In genomic region chr21:42258150-42258884, GRCh38 we compare ENCODE assay signal across 8 cellular contexts. TPM values are rescaled to one million over a fixed set of nuclear protein-coding genes. Genes with fewer than 3 reads are reported as not detected.
DNase-seq lines count a peak whose midpoint lies in the region; TF ChIP-seq lines count a peak whose summit lies in the region.

No MANE protein-coding gene starts in this region.

- H3K27me3 ChIP-seq in mammary epithelial cell (ENCODE audit: insufficient read depth, low read length), result no peaks in the 10 kb centered on the region
- H3K27me3 ChIP-seq in kidney epithelial cell (ENCODE audit: control insufficient read depth, insufficient read depth, low read length), result peaks cover 17% of the 10 kb centered on the region

- H3K4me2 ChIP-seq in mammary epithelial cell (ENCODE audit: insufficient read depth, low read depth, low read length), result no peak overlapping the region

- dilution Hi-C loops in mammary epithelial cell (cut with HindIII; ENCODE audit: low sequenced_read_pairs), result loop anchor here (5.0 kb wide), 1 partner anchor 54 kb away; no protein-coding TSS in a partner anchor

- in situ Hi-C loops in mammary epithelial cell (cut with MboI; ENCODE audit: low sequenced_read_pairs in 2 of 2), result loop anchor here in 1 of 2 donors (10.0 kb wide), 1 partner anchor 104 kb away; no protein-coding TSS in a partner anchor

- H3K9ac ChIP-seq in mammary epithelial cell (ENCODE audit: insufficient read depth, low read length), result no peak overlapping the region

- DNase-seq in AG09309 (ENCODE audit: low read depth) (no peak), GM19240 (ENCODE audit: insufficient read length, low spot score) (peak; percentile 97), NCI-H1694 treated with DMSO at 0.1 percent for 48 hours (lab: John Stamatoyannopoulos, UW) (peak; percentile 75), mammary epithelial cell (peak; percentile 31), kidney epithelial cell (ENCODE audit: low read depth) (no peak), middle frontal gyrus (ENCODE audit: extremely low spot score, low spot score) (no peak)
- peak; percentile 57 to 78 (median 66) for DNase-seq in activated CD4-positive, CD25-positive, alpha-beta regulatory T cell (lab: John Stamatoyannopoulos, UW)
- DNase-seq in stimulated activated CD4-positive, alpha-beta T cell treated with anti-CD3 and anti-CD28 coated beads, Interleukin-2, amount 100 ng/mL, for 48 hours, result peak; percentile 79 to 84

- H3K36me3 ChIP-seq in mammary epithelial cell (ENCODE audit: insufficient read depth, low read length) (no peaks in the 10 kb centered on the region), kidney epithelial cell (ENCODE audit: control insufficient read depth, insufficient read depth, low read length) (no peaks in the 10 kb centered on the region)

- TF ChIP-seq CTCF in AG09309 (IDR thresholded peaks at IDR 0.05; ENCODE audit: control insufficient read depth, insufficient read depth, low read depth, low read length, missing control alignments) (peak; percentile 78), mammary epithelial cell (conservative IDR thresholded peaks at IDR 0.05 in 1 of 2, IDR thresholded peaks at IDR 0.05 in 1 of 2; ENCODE audit: extremely low read depth in 1 of 2, insufficient read depth in 1 of 2, low read depth in 1 of 2, low read length in 2 of 2) (peak; percentile 73 to 91), kidney epithelial cell (IDR thresholded peaks at IDR 0.05; ENCODE audit: insufficient read depth, low read length, poor library complexity, severe bottlenecking) (peak; percentile 84)

- CTCF ChIA-PET in mammary epithelial cell (lab: Charles Lee; ENCODE audit: low non-redundant PET), result interaction anchor here (0.6 to 0.7 kb wide), 3 partner anchors 9 to 94 kb away, joined by 4 to 8 read pairs (median 4); no protein-coding TSS in a partner anchor

- intact Hi-C loops in mammary epithelial cell (cut with micrococcal nuclease), result loop anchor here (1.0 to 2.0 kb wide), 4 partner anchors 24 to 192 kb away; no protein-coding TSS in a partner anchor

- no peaks in the 10 kb centered on the region for H3K79me2 ChIP-seq in mammary epithelial cell (ENCODE audit: insufficient read depth, low read length)

- H3K4me3 ChIP-seq in AG09309 (ENCODE audit: control insufficient read depth, low read depth, low read length), result no peak overlapping the region
- H3K4me3 ChIP-seq in mammary epithelial cell (replicated peaks in 1 of 3; ENCODE audit: insufficient read depth in 1 of 3, low read depth in 2 of 3, low read length in 3 of 3), result no peak overlapping the region
- H3K4me3 ChIP-seq in kidney epithelial cell (ENCODE audit: low read depth, low read length), result no peak overlapping the region

- WGBS in mammary epithelial cell (ENCODE audit: low coverage, missing lambda C conversion rate), result 28% methylated on average over 4 of the region's 4 CpGs

- H2AFZ ChIP-seq in mammary epithelial cell (ENCODE audit: low read depth, low read length), result no peak overlapping the region

- no peaks in the 10 kb centered on the region for H3K4me1 ChIP-seq in mammary epithelial cell (ENCODE audit: insufficient read depth, low read length)

- no peak overlapping the region for H3K27ac ChIP-seq in mammary epithelial cell (ENCODE audit: insufficient read depth, low read depth, low read length)

- no peaks in the 10 kb centered on the region for H3K9me3 ChIP-seq in mammary epithelial cell (replicated peaks; ENCODE audit: insufficient read depth, low read length)

- H4K20me1 ChIP-seq in mammary epithelial cell (ENCODE audit: insufficient read depth, low read length), result no peaks in the 10 kb centered on the region

- BruUV-seq in mammary epithelial cell (replicated peaks; lab: Mats Ljungman, UMichigan), result no TSS peak

RNA-seq across cellular contexts. Expression of gene ABCG1, which starts 39.4 kb away (rescaled TPM):
- total RNA-seq in mammary epithelial cell (10 to 100 TPM in 1 of 2 donors, 1 to 10 TPM in 1; 6.3 to 16.9 TPM), kidney epithelial cell (3.6 and 5.4 TPM in 2 replicates)
- polyA plus RNA-seq in mammary epithelial cell, result 2.7 TPM
- 2.5 TPM for polyA minus RNA-seq in mammary epithelial cell

RNA-seq across cellular contexts. Expression of gene TFF3, which starts 56.9 kb away (rescaled TPM):
- total RNA-seq in mammary epithelial cell, result not detected
- not detected for polyA plus RNA-seq in mammary epithelial cell
- not detected for polyA minus RNA-seq in mammary epithelial cell
- 0.17 and 0.21 TPM in 2 replicates for total RNA-seq in kidney epithelial cell

Comparison
In these comparisons a context has a peak if more than half of its experiments do, and no peak if none do; other contexts are left out.
1. DNase-seq: peak in GM19240 (single experiment), NCI-H1694 treated with DMSO at 0.1 percent for 48 hours (single experiment), activated CD4-positive, CD25-positive, alpha-beta regulatory T cell (4 of 4), mammary epithelial cell (single experiment) and stimulated activated CD4-positive, alpha-beta T cell treated with anti-CD3 and anti-CD28 coated beads, Interleukin-2, amount 100 ng/mL, for 48 hours (2 of 2); none in AG09309 (single experiment), kidney epithelial cell (single experiment) and middle frontal gyrus (single experiment).
2. Peak in every context shown above with its lines, with median percentiles within 50 percentile points of each other: CTCF ChIP-seq.